Comparison of ENCODE assay signal across 1 cellular context in the genomic region with DNA sequence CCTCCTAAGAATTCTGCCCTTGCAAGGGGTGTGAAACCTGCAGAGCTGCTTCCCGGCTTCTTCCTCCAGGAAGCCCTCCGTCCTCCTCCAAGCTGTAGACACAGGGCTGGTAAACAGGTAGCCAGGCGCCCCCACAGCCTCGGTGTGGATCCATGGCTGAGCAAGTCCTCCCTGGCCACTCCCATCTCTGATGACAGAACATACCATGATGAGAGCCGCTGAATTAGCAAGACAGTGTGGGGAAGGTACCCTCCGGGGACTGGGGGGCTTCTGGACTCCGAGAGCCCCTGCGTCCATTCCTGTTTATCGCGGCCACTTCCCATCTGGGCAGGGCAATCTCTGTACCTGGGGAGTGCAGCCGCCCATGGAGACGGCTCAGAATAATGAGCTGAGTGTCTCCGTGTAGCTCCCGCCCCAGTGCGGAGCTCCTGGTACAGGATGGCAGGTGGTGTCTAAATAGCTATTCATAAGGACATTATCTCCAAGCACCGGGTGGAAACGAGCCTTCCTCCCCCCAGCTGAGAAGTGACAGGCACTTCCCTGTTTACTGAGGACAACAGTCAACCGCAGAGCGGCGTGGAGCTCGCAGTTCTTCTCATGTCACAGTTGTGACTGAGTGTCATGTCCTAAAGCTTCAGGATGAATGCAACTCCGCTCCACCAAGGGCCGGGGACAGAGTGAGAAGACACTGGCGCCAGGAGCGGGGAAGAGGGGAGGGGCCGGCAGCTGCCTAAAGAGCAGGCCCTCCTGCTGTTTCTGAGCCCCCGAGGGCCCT.
TF ChIP-seq lines count a peak whose summit lies in the region.

No MANE protein-coding gene starts in this region.

TF ChIP-seq in K562, 482 proteins besides CTCF, POLR2A, EP300 and RAD21 (continued from another document and continues in another):
- TF ChIP-seq ZBTB8A (IDR thresholded peaks at IDR 0.05; ENCODE audit: partially characterized antibody) (no peak), JUND (IDR thresholded peaks at IDR 0.05; ENCODE audit: borderline replicate concordance, low read depth, low read length) (peak; percentile 43), JUND (tag; IDR thresholded peaks at IDR 0.05; ENCODE audit: borderline replicate concordance, low read depth, low read length) (peak; percentile 37; the same call in 1 of the 3 replicates), DPF2 (IDR thresholded peaks at IDR 0.05) (peak; percentile 65), SMAD2 (IDR thresholded peaks at IDR 0.05; ENCODE audit: low read depth, low read length) (no peak), POLR3G (IDR thresholded peaks at IDR 0.05; ENCODE audit: extremely low read depth, insufficient read length, insufficient replicate concordance) (no peak), CCNT2 (IDR thresholded peaks at IDR 0.05; ENCODE audit: borderline replicate concordance, extremely low read depth, insufficient read length, low read depth, low read length) (peak; percentile 24), GTF2A2 (tag; IDR thresholded peaks at IDR 0.05) (no peak), XRCC5 (IDR thresholded peaks at IDR 0.05; ENCODE audit: low read depth, low read length) (no peak), MTA3 (IDR thresholded peaks at IDR 0.05; ENCODE audit: borderline replicate concordance) (no peak), NONO (IDR thresholded peaks at IDR 0.05; ENCODE audit: low read depth in 2 of 2, low read length in 1 of 2) (no peak), RBFOX2 (IDR thresholded peaks at IDR 0.05; ENCODE audit: low read depth, low read length) (no peak), POLR2AphosphoS2 (IDR thresholded peaks at IDR 0.05; ENCODE audit: low read length) (no peak), TAF15 (IDR thresholded peaks at IDR 0.05; ENCODE audit: low read depth, low read length) (no peak), ZNF584 (CRISPR knock-in tag; IDR thresholded peaks at IDR 0.05; ENCODE audit: low read depth) (no peak), ZNF316 (IDR thresholded peaks at IDR 0.05) (no peak), ARNT (IDR thresholded peaks at IDR 0.05) (no peak), STAT5A (IDR thresholded peaks at IDR 0.05; ENCODE audit: borderline replicate concordance, low read length) (peak; percentile 57; the same call in 1 of the 2 replicates), LEF1 (IDR thresholded peaks at IDR 0.05) (peak; percentile 60; the same call in 1 of the 2 replicates), NCOA4 (IDR thresholded peaks at IDR 0.05; ENCODE audit: partially characterized antibody) (no peak), CHD1 (IDR thresholded peaks at IDR 0.05; ENCODE audit: low read length) (no peak), NR4A1 (CRISPR knock-in tag; IDR thresholded peaks at IDR 0.05) (no peak), NR4A1 (tag; IDR thresholded peaks at IDR 0.05) (no peak)
- TF ChIP-seq, protein P1, sequence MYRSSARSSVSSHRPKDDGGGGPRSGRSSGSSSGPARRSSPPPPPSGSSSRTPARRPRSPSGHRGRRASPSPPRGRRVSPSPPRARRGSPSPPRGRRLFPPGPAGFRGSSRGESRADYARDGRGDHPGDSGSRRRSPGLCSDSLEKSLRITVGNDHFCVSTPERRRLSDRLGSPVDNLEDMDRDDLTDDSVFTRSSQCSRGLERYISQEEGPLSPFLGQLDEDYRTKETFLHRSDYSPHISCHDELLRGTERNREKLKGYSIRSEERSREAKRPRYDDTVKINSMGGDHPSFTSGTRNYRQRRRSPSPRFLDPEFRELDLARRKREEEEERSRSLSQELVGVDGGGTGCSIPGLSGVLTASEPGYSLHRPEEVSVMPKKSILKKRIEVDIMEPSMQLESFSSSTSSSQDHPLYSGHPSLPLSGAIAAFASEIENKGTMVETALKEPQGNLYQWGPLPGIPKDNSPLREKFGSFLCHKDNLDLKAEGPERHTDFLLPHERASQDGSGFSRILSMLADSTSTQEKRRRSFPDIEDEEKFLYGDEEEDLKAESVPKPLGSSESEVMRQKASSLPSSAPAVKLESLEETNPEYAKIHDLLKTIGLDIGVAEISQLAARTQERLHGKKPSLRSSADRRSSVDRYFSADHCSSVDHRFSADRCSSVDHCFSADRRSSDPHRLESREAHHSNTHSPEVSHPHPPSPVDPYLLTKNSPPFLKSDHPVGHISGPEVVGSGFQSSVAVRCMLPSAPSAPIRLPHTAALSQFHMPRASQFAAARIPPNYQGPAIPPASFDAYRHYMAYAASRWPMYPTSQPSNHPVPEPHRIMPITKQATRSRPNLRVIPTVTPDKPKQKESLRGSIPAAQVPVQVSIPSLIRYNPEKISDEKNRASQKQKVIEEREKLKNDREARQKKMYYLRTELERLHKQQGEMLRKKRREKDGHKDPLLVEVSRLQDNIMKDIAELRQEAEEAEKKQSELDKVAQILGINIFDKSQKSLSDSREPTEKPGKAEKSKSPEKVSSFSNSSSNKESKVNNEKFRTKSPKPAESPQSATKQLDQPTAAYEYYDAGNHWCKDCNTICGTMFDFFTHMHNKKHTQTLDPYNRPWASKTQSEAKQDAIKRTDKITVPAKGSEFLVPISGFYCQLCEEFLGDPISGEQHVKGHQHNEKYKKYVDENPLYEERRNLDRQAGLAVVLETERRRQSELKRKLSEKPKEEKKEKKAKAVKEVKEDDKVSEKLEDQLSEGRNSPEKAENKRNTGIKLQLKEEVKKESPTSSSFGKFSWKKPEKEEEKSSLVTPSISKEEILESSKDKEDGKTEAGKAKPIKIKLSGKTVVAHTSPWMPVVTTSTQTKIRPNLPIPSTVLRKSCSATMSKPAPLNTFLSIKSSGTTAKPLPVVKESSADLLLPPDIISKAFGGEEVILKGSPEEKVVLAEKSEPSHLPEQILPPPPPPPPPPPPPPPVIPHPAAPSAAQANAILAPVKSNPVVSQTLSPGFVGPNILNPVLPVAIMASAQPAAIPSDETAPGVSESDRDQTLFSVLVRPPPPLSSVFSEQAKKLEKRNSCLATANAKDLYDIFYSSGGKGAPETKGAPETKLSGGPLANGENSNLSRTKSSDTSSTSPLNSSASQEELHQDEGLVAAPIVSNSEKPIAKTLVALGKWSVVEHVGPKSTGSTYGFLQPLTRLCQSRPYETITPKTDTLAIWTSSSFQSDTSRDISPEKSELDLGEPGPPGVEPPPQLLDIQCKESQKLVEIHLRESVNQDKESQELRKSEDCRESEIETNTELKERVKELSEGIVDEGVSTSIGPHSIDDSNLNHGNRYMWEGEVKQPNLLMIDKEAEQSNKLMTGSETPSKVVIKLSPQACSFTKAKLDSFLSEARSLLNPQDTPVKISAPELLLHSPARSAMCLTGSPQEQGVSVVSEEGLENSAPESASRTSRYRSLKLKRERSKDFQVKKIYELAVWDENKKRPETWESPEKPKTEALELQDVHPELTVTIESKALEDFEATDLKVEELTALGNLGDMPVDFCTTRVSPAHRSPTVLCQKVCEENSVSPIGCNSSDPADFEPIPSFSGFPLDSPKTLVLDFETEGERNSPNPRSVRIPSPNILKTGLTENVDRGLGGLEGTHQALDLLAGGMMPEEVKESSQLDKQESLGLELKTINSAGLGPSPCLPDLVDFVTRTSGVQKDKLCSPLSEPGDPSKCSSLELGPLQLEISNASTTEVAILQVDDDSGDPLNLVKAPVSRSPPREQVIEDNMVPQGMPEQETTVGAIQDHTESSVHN (IDR thresholded peaks at IDR 0.05; ENCODE audit: borderline replicate concordance in 1 of 2, low read depth in 1 of 2), result 0 out of 4 replicates have a peak, but pooled peaks of 1 of the 2 experiments have one; percentile 59
- TF ChIP-seq, protein P2, sequence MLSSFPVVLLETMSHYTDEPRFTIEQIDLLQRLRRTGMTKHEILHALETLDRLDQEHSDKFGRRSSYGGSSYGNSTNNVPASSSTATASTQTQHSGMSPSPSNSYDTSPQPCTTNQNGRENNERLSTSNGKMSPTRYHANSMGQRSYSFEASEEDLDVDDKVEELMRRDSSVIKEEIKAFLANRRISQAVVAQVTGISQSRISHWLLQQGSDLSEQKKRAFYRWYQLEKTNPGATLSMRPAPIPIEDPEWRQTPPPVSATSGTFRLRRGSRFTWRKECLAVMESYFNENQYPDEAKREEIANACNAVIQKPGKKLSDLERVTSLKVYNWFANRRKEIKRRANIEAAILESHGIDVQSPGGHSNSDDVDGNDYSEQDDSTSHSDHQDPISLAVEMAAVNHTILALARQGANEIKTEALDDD (IDR thresholded peaks at IDR 0.05), result no peak
- TF ChIP-seq, protein P3, sequence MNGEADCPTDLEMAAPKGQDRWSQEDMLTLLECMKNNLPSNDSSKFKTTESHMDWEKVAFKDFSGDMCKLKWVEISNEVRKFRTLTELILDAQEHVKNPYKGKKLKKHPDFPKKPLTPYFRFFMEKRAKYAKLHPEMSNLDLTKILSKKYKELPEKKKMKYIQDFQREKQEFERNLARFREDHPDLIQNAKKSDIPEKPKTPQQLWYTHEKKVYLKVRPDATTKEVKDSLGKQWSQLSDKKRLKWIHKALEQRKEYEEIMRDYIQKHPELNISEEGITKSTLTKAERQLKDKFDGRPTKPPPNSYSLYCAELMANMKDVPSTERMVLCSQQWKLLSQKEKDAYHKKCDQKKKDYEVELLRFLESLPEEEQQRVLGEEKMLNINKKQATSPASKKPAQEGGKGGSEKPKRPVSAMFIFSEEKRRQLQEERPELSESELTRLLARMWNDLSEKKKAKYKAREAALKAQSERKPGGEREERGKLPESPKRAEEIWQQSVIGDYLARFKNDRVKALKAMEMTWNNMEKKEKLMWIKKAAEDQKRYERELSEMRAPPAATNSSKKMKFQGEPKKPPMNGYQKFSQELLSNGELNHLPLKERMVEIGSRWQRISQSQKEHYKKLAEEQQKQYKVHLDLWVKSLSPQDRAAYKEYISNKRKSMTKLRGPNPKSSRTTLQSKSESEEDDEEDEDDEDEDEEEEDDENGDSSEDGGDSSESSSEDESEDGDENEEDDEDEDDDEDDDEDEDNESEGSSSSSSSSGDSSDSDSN (IDR thresholded peaks at IDR 0.05; ENCODE audit: borderline replicate concordance in 1 of 2, low read depth in 2 of 2, low read length in 2 of 2), result peak in 1 of 2 experiments; percentile 39; a peak in 1 of 4 replicates
- TF ChIP-seq, protein P4, sequence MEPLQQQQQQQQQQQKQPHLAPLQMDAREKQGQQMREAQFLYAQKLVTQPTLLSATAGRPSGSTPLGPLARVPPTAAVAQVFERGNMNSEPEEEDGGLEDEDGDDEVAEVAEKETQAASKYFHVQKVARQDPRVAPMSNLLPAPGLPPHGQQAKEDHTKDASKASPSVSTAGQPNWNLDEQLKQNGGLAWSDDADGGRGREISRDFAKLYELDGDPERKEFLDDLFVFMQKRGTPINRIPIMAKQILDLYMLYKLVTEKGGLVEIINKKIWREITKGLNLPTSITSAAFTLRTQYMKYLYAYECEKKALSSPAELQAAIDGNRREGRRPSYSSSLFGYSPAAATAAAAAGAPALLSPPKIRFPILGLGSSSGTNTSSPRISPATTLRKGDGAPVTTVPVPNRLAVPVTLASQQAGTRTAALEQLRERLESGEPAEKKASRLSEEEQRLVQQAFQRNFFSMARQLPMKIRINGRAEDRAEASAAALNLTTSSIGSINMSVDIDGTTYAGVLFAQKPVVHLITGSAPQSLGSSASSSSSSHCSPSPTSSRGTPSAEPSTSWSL (CRISPR knock-in tag; IDR thresholded peaks at IDR 0.05; ENCODE audit: borderline replicate concordance), result no peak
- TF ChIP-seq, protein P5, sequence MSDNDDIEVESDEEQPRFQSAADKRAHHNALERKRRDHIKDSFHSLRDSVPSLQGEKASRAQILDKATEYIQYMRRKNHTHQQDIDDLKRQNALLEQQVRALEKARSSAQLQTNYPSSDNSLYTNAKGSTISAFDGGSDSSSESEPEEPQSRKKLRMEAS (CRISPR knock-in tag; IDR thresholded peaks at IDR 0.05), result peak; percentile 96
- TF ChIP-seq, protein P6, sequence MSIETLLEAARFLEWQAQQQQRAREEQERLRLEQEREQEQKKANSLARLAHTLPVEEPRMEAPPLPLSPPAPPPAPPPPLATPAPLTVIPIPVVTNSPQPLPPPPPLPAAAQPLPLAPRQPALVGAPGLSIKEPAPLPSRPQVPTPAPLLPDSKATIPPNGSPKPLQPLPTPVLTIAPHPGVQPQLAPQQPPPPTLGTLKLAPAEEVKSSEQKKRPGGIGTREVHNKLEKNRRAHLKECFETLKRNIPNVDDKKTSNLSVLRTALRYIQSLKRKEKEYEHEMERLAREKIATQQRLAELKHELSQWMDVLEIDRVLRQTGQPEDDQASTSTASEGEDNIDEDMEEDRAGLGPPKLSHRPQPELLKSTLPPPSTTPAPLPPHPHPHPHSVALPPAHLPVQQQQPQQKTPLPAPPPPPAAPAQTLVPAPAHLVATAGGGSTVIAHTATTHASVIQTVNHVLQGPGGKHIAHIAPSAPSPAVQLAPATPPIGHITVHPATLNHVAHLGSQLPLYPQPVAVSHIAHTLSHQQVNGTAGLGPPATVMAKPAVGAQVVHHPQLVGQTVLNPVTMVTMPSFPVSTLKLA (conservative IDR thresholded peaks at IDR 0.05), result peak; percentile 91 to 96
- TF ChIP-seq, protein P7, sequence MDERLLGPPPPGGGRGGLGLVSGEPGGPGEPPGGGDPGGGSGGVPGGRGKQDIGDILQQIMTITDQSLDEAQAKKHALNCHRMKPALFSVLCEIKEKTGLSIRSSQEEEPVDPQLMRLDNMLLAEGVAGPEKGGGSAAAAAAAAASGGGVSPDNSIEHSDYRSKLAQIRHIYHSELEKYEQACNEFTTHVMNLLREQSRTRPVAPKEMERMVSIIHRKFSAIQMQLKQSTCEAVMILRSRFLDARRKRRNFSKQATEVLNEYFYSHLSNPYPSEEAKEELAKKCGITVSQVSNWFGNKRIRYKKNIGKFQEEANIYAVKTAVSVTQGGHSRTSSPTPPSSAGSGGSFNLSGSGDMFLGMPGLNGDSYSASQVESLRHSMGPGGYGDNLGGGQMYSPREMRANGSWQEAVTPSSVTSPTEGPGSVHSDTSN (CRISPR knock-in tag; IDR thresholded peaks at IDR 0.05; ENCODE audit: low read depth), result peak; percentile 30; the same call in 1 of the 2 replicates
- TF ChIP-seq, protein P7 (tag; conservative IDR thresholded peaks at IDR 0.05; ENCODE audit: low read depth), result peak; percentile 61; the same call in 1 of the 2 replicates
- TF ChIP-seq, protein P8, sequence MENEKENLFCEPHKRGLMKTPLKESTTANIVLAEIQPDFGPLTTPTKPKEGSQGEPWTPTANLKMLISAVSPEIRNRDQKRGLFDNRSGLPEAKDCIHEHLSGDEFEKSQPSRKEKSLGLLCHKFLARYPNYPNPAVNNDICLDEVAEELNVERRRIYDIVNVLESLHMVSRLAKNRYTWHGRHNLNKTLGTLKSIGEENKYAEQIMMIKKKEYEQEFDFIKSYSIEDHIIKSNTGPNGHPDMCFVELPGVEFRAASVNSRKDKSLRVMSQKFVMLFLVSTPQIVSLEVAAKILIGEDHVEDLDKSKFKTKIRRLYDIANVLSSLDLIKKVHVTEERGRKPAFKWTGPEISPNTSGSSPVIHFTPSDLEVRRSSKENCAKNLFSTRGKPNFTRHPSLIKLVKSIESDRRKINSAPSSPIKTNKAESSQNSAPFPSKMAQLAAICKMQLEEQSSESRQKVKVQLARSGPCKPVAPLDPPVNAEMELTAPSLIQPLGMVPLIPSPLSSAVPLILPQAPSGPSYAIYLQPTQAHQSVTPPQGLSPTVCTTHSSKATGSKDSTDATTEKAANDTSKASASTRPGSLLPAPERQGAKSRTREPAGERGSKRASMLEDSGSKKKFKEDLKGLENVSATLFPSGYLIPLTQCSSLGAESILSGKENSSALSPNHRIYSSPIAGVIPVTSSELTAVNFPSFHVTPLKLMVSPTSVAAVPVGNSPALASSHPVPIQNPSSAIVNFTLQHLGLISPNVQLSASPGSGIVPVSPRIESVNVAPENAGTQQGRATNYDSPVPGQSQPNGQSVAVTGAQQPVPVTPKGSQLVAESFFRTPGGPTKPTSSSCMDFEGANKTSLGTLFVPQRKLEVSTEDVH (IDR thresholded peaks at IDR 0.05; ENCODE audit: low read depth, partially characterized antibody), result no peak
